In the genomic region with DNA sequence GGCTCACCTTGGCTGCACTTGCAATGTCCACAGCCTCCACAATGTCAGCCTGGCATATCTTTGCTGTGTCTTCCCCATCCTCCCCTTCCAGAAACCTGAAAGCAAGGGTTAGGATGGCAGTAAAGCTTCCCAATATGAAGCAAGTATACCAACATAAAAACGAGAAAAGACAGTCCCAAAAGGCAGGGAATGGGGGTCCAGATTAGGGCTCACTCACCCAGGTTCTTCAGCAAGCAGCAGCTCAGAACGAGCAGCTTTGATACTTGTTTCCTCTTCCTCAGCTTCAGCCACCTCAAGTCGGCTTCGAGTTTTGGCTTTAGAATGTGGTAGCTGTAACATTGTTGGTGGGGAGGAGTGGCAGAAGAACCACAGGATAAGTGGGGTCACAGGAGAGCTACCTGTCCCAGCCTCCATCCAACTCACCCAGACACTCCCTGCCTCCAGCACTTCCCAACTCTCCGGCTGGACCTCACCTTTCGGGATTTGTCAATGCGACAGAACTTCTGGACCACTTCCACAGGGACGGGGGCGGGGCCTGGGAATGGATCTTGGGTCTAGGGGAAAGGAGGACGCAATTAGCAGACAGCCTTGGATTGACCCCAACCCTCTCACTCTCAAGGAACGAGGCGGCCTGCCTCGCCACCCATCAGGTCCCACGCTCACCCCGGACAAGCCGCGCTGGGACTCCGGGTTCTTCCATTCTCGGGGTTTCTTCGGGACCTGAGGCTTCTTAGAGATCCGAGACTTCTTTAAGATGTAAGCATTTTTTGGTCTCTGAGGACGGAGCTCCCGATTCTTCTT, we compare ENCODE assay signal across 8 cellular contexts. TPM values are rescaled to one million over a fixed set of nuclear protein-coding genes. Genes with fewer than 3 reads are reported as not detected.
A peak's percentile ranks its signal among the peaks of the same experiment; 100 is the strongest.
DNase-seq lines count a peak whose midpoint lies in the region; ATAC-seq and TF ChIP-seq lines count a peak whose summit lies in the region.

No MANE protein-coding gene starts in this region.

- H3K4me2 ChIP-seq in mammary epithelial cell (ENCODE audit: insufficient read depth, low read depth, low read length) = peak overlapping the region; percentile 87

- H3K79me2 ChIP-seq in ACC112 (ENCODE audit: control insufficient read depth, insufficient read depth, low read length, unreplicated experiment) (peaks cover 32% of the 10 kb centered on the region), mammary epithelial cell (ENCODE audit: insufficient read depth, low read length) (peaks cover 49% of the 10 kb centered on the region)

- peaks cover 7% of the 10 kb centered on the region; the same call in 1 of the 2 replicates for H3K36me3 ChIP-seq in ACC112 (ENCODE audit: insufficient read depth, low read length)
- H3K36me3 ChIP-seq in mammary epithelial cell (ENCODE audit: insufficient read depth, low read length) = peaks cover 25% of the 10 kb centered on the region
- H3K36me3 ChIP-seq in mucosa of rectum (ENCODE audit: control insufficient read depth in 2 of 2, insufficient read depth in 2 of 2, low read length in 2 of 2) = peaks cover 35 to 36% of the 10 kb centered on the region in 2 donors

- CTCF ChIA-PET in mammary epithelial cell (lab: Charles Lee; ENCODE audit: low non-redundant PET) = interaction anchor here (0.6 kb wide), 1 partner anchor 304 kb away, joined by 5 read pairs; no protein-coding TSS in a partner anchor

- TF ChIP-seq POLR2A in GM18505 (IDR thresholded peaks at IDR 0.05; ENCODE audit: borderline replicate concordance, extremely low read depth, insufficient read depth, insufficient read length) = no peak

- 8% methylated on average over 17 of the region's 23 CpGs for WGBS in mammary epithelial cell (ENCODE audit: low coverage, missing lambda C conversion rate)

- H2AFZ ChIP-seq in ACC112 (ENCODE audit: low read length, unreplicated experiment) (peak overlapping the region; percentile 91), mammary epithelial cell (ENCODE audit: low read depth, low read length) (peak overlapping the region; percentile 92)

- DNase-seq in mammary epithelial cell (no peak), NCI-H2029 treated with DMSO at 0.1 percent for 48 hours (lab: John Stamatoyannopoulos, UW) (no peak), SKM-1 treated with dmso at 0.1 percent for 144 hours (lab: John Stamatoyannopoulos, UW; ENCODE audit: unreplicated experiment) (no peak)

- H3K4me3 ChIP-seq in ACC112 (ENCODE audit: low read depth, low read length) (peak overlapping the region; percentile 97), mammary epithelial cell (replicated peaks in 1 of 3; ENCODE audit: insufficient read depth in 1 of 3, low read depth in 2 of 3, low read length in 3 of 3) (peak overlapping the region; percentile 69 to 92 (median 76)), mucosa of rectum (ENCODE audit: low read length in 2 of 2) (peak overlapping the region; percentile 85 to 99)

- in situ Hi-C loops in mammary epithelial cell (cut with MboI; ENCODE audit: low sequenced_read_pairs in 2 of 2) = no loop called here

- H3K9me3 ChIP-seq in mammary epithelial cell (replicated peaks; ENCODE audit: insufficient read depth, low read length) = no peaks in the 10 kb centered on the region
- H3K9me3 ChIP-seq in mucosa of rectum (ENCODE audit: control insufficient read depth in 2 of 2, low read length in 2 of 2) = no peaks in the 10 kb centered on the region

- peak overlapping the region; percentile 91 for H3K9ac ChIP-seq in mammary epithelial cell (ENCODE audit: insufficient read depth, low read length)
- peak overlapping the region; percentile 66 to 90 for H3K9ac ChIP-seq in mucosa of rectum (ENCODE audit: low read depth in 1 of 2, low read length in 2 of 2)

- ATAC-seq in HG02840 (IDR thresholded peaks at IDR 0.05; ENCODE audit: low FRiP score, unreplicated experiment) (peak; percentile 8), GM18505 (IDR thresholded peaks at IDR 0.05; ENCODE audit: unreplicated experiment) (no peak), GM18498 (IDR thresholded peaks at IDR 0.05; ENCODE audit: unreplicated experiment) (no peak)

- no peaks in the 10 kb centered on the region for H3K27me3 ChIP-seq in ACC112 (ENCODE audit: insufficient read depth, low read length)
- H3K27me3 ChIP-seq in mammary epithelial cell (ENCODE audit: insufficient read depth, low read length) = no peaks in the 10 kb centered on the region
- H3K27me3 ChIP-seq in mucosa of rectum (ENCODE audit: control insufficient read depth in 2 of 2, insufficient read depth in 2 of 2, low read length in 2 of 2) = no peaks in the 10 kb centered on the region

- intact Hi-C loops in mammary epithelial cell (cut with micrococcal nuclease) = no loop called here

- H3K4me1 ChIP-seq in ACC112 (ENCODE audit: control insufficient read depth, insufficient read depth, low read length, unreplicated experiment) (peaks cover 10% of the 10 kb centered on the region), mammary epithelial cell (ENCODE audit: insufficient read depth, low read length) (peaks cover 17% of the 10 kb centered on the region), mucosa of rectum (ENCODE audit: control insufficient read depth in 2 of 2, insufficient read depth in 2 of 2, low read length in 2 of 2) (peaks cover 18 to 19% of the 10 kb centered on the region in 2 donors)

- TF ChIP-seq CTCF in mammary epithelial cell (conservative IDR thresholded peaks at IDR 0.05 in 1 of 2, IDR thresholded peaks at IDR 0.05 in 1 of 2; ENCODE audit: extremely low read depth in 1 of 2, insufficient read depth in 1 of 2, low read depth in 1 of 2, low read length in 2 of 2) = no peak

- H4K20me1 ChIP-seq in mammary epithelial cell (ENCODE audit: insufficient read depth, low read length) = no peaks in the 10 kb centered on the region

- BruUV-seq in mammary epithelial cell (replicated peaks; lab: Mats Ljungman, UMichigan) = TSS peak; percentile 76

- H3K27ac ChIP-seq in ACC112 (ENCODE audit: low read depth, low read length) (no peak overlapping the region), mammary epithelial cell (ENCODE audit: insufficient read depth, low read depth, low read length) (peak overlapping the region; percentile 66), mucosa of rectum (ENCODE audit: low read depth in 2 of 2, low read length in 2 of 2) (peak overlapping the region; percentile 50 to 82)

- dilution Hi-C loops in mammary epithelial cell (cut with HindIII; ENCODE audit: low sequenced_read_pairs) = loop anchor here (5.0 kb wide), 1 partner anchor 94 kb away; no protein-coding TSS in a partner anchor

RNA-seq across cellular contexts. Expression of a gene that starts 0.7 kb away (rescaled TPM):
- 10 to 100 TPM; 55.0 to 55.3 TPM for total RNA-seq in mammary epithelial cell
- 54.0 TPM for polyA plus RNA-seq in mammary epithelial cell
- polyA minus RNA-seq in mammary epithelial cell = 103 TPM

RNA-seq across cellular contexts. Expression of a gene that starts 1.1 kb away (rescaled TPM):
- total RNA-seq in mammary epithelial cell = 10 to 100 TPM; 15.2 to 59.2 TPM
- polyA plus RNA-seq in mammary epithelial cell = 45.0 TPM
- 37.5 TPM for polyA minus RNA-seq in mammary epithelial cell

RNA-seq across cellular contexts. Expression of a gene that starts 10.4 kb away (rescaled TPM):
- total RNA-seq in mammary epithelial cell = 10 to 100 TPM; 22.0 to 47.0 TPM
- 34.0 TPM for polyA plus RNA-seq in mammary epithelial cell
- polyA minus RNA-seq in mammary epithelial cell = 23.3 TPM

RNA-seq across cellular contexts. Expression of a gene that starts 11.4 kb away (rescaled TPM):
- total RNA-seq in mammary epithelial cell = 1 to 10 TPM in 1 of 2 donors, under 1 TPM in 1; 0.83 to 1.1 TPM
- polyA plus RNA-seq in mammary epithelial cell = 1.1 TPM
- polyA minus RNA-seq in mammary epithelial cell = 1.1 TPM

RNA-seq across cellular contexts. Expression of a gene that starts 16.5 kb away (rescaled TPM):
- 1,000 to 10,000 TPM; 2,176 to 2,484 TPM for total RNA-seq in mammary epithelial cell
- polyA plus RNA-seq in mammary epithelial cell = 6,736 TPM
- polyA minus RNA-seq in mammary epithelial cell = 2,175 TPM
